1 cellular context compared by ENCODE assay signal in the genomic region with DNA sequence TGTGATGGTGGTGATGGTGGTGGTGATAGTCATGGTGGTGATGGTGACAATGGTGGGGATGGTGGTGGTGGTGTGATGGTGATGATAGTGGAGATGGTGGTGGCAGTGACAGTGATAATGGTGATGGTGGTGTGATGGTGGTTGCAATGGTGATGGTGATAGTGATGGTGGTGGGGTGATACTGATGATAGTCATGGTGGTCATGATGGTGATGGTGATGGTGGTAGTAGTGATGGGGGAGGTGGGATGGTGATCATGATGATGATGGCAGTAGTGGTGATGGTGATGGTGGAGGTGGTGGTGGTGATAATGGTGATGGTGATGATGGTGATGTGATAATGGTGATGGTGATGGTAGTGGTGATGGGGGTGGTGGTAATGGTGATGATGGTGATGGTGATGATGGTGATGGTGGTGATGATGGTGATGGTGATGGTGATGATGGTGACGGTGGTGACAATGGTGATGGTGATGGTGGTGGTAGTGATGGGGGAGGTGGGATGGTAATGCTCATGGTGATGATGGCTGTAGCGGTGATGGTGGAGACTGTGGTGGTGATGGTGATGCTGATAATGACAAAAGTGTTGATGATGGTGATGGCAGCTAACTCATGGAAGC.
A peak's percentile ranks its signal among the peaks of the same experiment; 100 is the strongest.
TF ChIP-seq lines count a peak whose summit lies in the region.

No MANE protein-coding gene starts in this region.

TF ChIP-seq in HEK293, 187 proteins besides CTCF, POLR2A, EP300 and RAD21 (continued from another document and continues in another):
- TF ChIP-seq, protein P1, sequence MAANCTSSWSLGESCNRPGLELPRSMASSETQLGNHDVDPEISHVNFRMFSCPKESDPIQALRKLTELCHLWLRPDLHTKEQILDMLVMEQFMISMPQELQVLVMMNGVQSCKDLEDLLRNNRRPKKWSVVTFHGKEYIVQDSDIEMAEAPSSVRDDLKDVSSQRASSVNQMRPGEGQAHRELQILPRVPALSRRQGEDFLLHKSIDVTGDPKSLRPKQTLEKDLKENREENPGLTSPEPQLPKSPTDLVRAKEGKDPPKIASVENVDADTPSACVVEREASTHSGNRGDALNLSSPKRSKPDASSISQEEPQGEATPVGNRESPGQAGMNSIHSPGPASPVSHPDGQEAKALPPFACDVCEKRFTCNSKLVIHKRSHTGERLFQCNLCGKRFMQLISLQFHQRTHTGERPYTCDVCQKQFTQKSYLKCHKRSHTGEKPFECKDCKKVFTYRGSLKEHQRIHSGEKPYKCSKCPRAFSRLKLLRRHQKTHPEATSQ (tag by site-specific recombination; IDR thresholded peaks at IDR 0.05) = no peak
- TF ChIP-seq ZNF157 (tag by site-specific recombination; IDR thresholded peaks at IDR 0.05) = 0 out of 2 replicates have a peak, but pooled peaks have one; percentile 31
- TF ChIP-seq ZBTB48 (tag by site-specific recombination; IDR thresholded peaks at IDR 0.05) = no peak
- no peak for TF ChIP-seq ZBTB7A (tag by site-specific recombination; IDR thresholded peaks at IDR 0.05; ENCODE audit: low read depth)
- TF ChIP-seq, protein P2, sequence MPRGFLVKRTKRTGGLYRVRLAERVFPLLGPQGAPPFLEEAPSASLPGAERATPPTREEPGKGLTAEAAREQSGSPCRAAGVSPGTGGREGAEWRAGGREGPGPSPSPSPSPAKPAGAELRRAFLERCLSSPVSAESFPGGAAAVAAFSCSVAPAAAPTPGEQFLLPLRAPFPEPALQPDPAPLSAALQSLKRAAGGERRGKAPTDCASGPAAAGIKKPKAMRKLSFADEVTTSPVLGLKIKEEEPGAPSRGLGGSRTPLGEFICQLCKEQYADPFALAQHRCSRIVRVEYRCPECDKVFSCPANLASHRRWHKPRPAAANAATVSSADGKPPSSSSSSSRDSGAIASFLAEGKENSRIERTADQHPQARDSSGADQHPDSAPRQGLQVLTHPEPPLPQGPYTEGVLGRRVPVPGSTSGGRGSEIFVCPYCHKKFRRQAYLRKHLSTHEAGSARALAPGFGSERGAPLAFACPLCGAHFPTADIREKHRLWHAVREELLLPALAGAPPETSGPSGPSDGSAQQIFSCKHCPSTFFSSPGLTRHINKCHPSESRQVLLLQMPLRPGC (tag by site-specific recombination; IDR thresholded peaks at IDR 0.05) = 0 out of 2 replicates have a peak, but pooled peaks have one; percentile 32
- no peak for TF ChIP-seq BCL11A (tag by site-specific recombination; IDR thresholded peaks at IDR 0.05; ENCODE audit: low read depth)
- 0 out of 2 replicates have a peak, but pooled peaks have one; percentile 24 for TF ChIP-seq ZNF707 (tag by site-specific recombination; IDR thresholded peaks at IDR 0.05)
- TF ChIP-seq, protein P3, sequence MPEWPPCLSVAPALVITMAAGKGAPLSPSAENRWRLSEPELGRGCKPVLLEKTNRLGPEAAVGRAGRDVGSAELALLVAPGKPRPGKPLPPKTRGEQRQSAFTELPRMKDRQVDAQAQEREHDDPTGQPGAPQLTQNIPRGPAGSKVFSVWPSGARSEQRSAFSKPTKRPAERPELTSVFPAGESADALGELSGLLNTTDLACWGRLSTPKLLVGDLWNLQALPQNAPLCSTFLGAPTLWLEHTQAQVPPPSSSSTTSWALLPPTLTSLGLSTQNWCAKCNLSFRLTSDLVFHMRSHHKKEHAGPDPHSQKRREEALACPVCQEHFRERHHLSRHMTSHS (tag by site-specific recombination; IDR thresholded peaks at IDR 0.05) = no peak
- no peak for TF ChIP-seq ZNF600 (tag by site-specific recombination; IDR thresholded peaks at IDR 0.05)
- no peak for TF ChIP-seq ZFP37 (tag by site-specific recombination; IDR thresholded peaks at IDR 0.05)
- TF ChIP-seq, protein P4, sequence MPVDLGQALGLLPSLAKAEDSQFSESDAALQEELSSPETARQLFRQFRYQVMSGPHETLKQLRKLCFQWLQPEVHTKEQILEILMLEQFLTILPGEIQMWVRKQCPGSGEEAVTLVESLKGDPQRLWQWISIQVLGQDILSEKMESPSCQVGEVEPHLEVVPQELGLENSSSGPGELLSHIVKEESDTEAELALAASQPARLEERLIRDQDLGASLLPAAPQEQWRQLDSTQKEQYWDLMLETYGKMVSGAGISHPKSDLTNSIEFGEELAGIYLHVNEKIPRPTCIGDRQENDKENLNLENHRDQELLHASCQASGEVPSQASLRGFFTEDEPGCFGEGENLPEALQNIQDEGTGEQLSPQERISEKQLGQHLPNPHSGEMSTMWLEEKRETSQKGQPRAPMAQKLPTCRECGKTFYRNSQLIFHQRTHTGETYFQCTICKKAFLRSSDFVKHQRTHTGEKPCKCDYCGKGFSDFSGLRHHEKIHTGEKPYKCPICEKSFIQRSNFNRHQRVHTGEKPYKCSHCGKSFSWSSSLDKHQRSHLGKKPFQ (tag by site-specific recombination; IDR thresholded peaks at IDR 0.05) = no peak
- TF ChIP-seq ZNF184 (tag by site-specific recombination; IDR thresholded peaks at IDR 0.05) = no peak
- TF ChIP-seq YY2 (tag by site-specific recombination; IDR thresholded peaks at IDR 0.05) = no peak; the same call in 1 of the 2 replicates
- no peak for TF ChIP-seq ZNF624 (tag by site-specific recombination; IDR thresholded peaks at IDR 0.05)
- no peak for TF ChIP-seq TCF7L2 (IDR thresholded peaks at IDR 0.05; ENCODE audit: borderline replicate concordance, low read depth, low read length)
- TF ChIP-seq, protein P5, sequence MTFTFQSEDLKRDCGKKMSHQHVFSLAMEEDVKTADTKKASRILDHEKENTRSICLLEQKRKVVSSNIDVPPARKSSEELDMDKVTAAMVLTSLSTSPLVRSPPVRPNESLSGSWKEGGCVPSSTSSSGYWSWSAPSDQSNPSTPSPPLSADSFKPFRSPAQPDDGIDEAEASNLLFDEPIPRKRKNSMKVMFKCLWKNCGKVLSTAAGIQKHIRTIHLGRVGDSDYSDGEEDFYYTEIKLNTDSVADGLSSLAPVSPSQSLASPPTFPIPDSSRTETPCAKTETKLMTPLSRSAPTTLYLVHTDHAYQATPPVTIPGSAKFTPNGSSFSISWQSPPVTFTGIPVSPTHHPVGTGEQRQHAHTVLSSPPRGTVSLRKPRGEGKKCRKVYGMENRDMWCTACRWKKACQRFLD (tag by site-specific recombination; IDR thresholded peaks at IDR 0.05) = no peak
- TF ChIP-seq ZNF133 (tag by site-specific recombination; IDR thresholded peaks at IDR 0.05) = no peak
- TF ChIP-seq, protein P6, sequence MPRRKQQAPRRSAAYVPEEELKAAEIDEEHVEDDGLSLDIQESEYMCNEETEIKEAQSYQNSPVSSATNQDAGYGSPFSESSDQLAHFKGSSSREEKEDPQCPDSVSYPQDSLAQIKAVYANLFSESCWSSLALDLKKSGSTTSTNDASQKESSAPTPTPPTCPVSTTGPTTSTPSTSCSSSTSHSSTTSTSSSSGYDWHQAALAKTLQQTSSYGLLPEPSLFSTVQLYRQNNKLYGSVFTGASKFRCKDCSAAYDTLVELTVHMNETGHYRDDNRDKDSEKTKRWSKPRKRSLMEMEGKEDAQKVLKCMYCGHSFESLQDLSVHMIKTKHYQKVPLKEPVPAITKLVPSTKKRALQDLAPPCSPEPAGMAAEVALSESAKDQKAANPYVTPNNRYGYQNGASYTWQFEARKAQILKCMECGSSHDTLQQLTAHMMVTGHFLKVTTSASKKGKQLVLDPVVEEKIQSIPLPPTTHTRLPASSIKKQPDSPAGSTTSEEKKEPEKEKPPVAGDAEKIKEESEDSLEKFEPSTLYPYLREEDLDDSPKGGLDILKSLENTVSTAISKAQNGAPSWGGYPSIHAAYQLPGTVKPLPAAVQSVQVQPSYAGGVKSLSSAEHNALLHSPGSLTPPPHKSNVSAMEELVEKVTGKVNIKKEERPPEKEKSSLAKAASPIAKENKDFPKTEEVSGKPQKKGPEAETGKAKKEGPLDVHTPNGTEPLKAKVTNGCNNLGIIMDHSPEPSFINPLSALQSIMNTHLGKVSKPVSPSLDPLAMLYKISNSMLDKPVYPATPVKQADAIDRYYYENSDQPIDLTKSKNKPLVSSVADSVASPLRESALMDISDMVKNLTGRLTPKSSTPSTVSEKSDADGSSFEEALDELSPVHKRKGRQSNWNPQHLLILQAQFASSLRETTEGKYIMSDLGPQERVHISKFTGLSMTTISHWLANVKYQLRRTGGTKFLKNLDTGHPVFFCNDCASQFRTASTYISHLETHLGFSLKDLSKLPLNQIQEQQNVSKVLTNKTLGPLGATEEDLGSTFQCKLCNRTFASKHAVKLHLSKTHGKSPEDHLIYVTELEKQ (tag by site-specific recombination; IDR thresholded peaks at IDR 0.05; ENCODE audit: borderline replicate concordance) = no peak
- TF ChIP-seq ZNF654 (tag by site-specific recombination; IDR thresholded peaks at IDR 0.05; ENCODE audit: low read depth) = no peak
- no peak; the same call in 1 of the 2 replicates for TF ChIP-seq ZBTB20 (tag by site-specific recombination; IDR thresholded peaks at IDR 0.05)
- TF ChIP-seq OVOL3 (tag by site-specific recombination; IDR thresholded peaks at IDR 0.05) = no peak
- no peak for TF ChIP-seq GLIS1 (tag by site-specific recombination; IDR thresholded peaks at IDR 0.05)
- TF ChIP-seq ZNF843 (tag by site-specific recombination; IDR thresholded peaks at IDR 0.05) = no peak
- TF ChIP-seq FEZF1 (tag by site-specific recombination; IDR thresholded peaks at IDR 0.05) = no peak
- no peak for TF ChIP-seq ZNF423 (tag by site-specific recombination; IDR thresholded peaks at IDR 0.05)
- TF ChIP-seq ZFP69B (tag by site-specific recombination; IDR thresholded peaks at IDR 0.05) = no peak
- no peak for TF ChIP-seq GLI2 (tag by site-specific recombination; IDR thresholded peaks at IDR 0.05; ENCODE audit: borderline replicate concordance, low read depth)
- no peak for TF ChIP-seq SALL2 (tag by site-specific recombination; IDR thresholded peaks at IDR 0.05; ENCODE audit: borderline replicate concordance)
- no peak for TF ChIP-seq REPIN1 (tag by site-specific recombination; IDR thresholded peaks at IDR 0.05; ENCODE audit: low read depth)
- TF ChIP-seq MYNN (tag by site-specific recombination; IDR thresholded peaks at IDR 0.05; ENCODE audit: borderline replicate concordance) = no peak
- TF ChIP-seq ZNF777 (tag by site-specific recombination; IDR thresholded peaks at IDR 0.05; ENCODE audit: borderline replicate concordance) = no peak
- TF ChIP-seq ZNF792 (tag by site-specific recombination; IDR thresholded peaks at IDR 0.05) = no peak
- TF ChIP-seq, protein P7, sequence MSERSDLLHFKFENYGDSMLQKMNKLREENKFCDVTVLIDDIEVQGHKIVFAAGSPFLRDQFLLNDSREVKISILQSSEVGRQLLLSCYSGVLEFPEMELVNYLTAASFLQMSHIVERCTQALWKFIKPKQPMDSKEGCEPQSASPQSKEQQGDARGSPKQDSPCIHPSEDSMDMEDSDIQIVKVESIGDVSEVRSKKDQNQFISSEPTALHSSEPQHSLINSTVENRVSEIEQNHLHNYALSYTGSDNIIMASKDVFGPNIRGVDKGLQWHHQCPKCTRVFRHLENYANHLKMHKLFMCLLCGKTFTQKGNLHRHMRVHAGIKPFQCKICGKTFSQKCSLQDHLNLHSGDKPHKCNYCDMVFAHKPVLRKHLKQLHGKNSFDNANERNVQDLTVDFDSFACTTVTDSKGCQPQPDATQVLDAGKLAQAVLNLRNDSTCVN (tag by site-specific recombination; optimal IDR thresholded peaks at IDR 0.05) = no peak
- no peak for TF ChIP-seq ZFP3 (tag by site-specific recombination; IDR thresholded peaks at IDR 0.05; ENCODE audit: low read depth)
- TF ChIP-seq, protein P8, sequence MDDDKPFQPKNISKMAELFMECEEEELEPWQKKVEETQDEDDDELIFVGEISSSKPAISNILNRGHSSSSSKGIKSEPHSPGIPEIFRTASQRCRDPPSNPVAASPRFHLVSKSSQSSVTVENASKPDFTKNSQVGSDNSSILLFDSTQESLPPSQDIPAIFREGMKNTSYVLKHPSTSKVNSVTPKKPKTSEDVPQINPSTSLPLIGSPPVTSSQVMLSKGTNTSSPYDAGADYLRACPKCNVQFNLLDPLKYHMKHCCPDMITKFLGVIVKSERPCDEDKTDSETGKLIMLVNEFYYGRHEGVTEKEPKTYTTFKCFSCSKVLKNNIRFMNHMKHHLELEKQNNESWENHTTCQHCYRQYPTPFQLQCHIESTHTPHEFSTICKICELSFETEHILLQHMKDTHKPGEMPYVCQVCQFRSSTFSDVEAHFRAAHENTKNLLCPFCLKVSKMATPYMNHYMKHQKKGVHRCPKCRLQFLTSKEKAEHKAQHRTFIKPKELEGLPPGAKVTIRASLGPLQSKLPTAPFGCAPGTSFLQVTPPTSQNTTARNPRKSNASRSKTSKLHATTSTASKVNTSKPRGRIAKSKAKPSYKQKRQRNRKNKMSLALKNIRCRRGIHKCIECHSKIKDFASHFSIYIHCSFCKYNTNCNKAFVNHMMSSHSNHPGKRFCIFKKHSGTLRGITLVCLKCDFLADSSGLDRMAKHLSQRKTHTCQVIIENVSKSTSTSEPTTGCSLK (tag by site-specific recombination; IDR thresholded peaks at IDR 0.05) = no peak
- no peak for TF ChIP-seq HOXD13 (CRISPR knock-in tag; IDR thresholded peaks at IDR 0.05; ENCODE audit: borderline replicate concordance)
- TF ChIP-seq ZNF239 (tag by site-specific recombination; IDR thresholded peaks at IDR 0.05) = 0 out of 2 replicates have a peak, but pooled peaks have one; percentile 31
- TF ChIP-seq ZNF664 (tag by site-specific recombination; IDR thresholded peaks at IDR 0.05) = no peak; the same call in 1 of the 2 replicates
- no peak for TF ChIP-seq ZNF175 (tag by site-specific recombination; IDR thresholded peaks at IDR 0.05)
- no peak for TF ChIP-seq ZNF621 (tag by site-specific recombination; IDR thresholded peaks at IDR 0.05)
- TF ChIP-seq ZNF571 (tag by site-specific recombination; IDR thresholded peaks at IDR 0.05) = no peak
- TF ChIP-seq ZNF155 (tag by site-specific recombination; IDR thresholded peaks at IDR 0.05) = no peak
- TF ChIP-seq ZNF623 (tag by site-specific recombination; IDR thresholded peaks at IDR 0.05) = no peak
- no peak for TF ChIP-seq ZNF221 (tag by site-specific recombination; IDR thresholded peaks at IDR 0.05; ENCODE audit: borderline replicate concordance)
- TF ChIP-seq, protein P9, sequence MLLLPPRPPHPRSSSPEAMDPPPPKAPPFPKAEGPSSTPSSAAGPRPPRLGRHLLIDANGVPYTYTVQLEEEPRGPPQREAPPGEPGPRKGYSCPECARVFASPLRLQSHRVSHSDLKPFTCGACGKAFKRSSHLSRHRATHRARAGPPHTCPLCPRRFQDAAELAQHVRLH (tag by site-specific recombination; IDR thresholded peaks at IDR 0.05) = peak; percentile 84; the same call in 1 of the 2 replicates
- 0 out of 2 replicates have a peak, but pooled peaks have one; percentile 20 for TF ChIP-seq ZNF311 (tag by site-specific recombination; IDR thresholded peaks at IDR 0.05; ENCODE audit: borderline replicate concordance)
- TF ChIP-seq SP3 (tag by site-specific recombination; IDR thresholded peaks at IDR 0.05) = no peak
- no peak for TF ChIP-seq ZNF202 (tag by site-specific recombination; IDR thresholded peaks at IDR 0.05; ENCODE audit: borderline replicate concordance)
- TF ChIP-seq ZEB2 (tag by site-specific recombination; IDR thresholded peaks at IDR 0.05) = no peak
- TF ChIP-seq ZNF701 (tag by site-specific recombination; IDR thresholded peaks at IDR 0.05) = no peak
- no peak for TF ChIP-seq ZNF121 (tag by site-specific recombination; IDR thresholded peaks at IDR 0.05)
- TF ChIP-seq, protein P10, sequence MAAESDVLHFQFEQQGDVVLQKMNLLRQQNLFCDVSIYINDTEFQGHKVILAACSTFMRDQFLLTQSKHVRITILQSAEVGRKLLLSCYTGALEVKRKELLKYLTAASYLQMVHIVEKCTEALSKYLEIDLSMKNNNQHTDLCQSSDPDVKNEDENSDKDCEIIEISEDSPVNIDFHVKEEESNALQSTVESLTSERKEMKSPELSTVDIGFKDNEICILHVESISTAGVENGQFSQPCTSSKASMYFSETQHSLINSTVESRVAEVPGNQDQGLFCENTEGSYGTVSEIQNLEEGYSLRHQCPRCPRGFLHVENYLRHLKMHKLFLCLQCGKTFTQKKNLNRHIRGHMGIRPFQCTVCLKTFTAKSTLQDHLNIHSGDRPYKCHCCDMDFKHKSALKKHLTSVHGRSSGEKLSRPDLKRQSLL (tag by site-specific recombination; IDR thresholded peaks at IDR 0.05) = no peak
